In genomic region chr19:36058481-36059179, GRCh38 we compare ENCODE assay signal across 28 cellular contexts. TPM values are rescaled to one million over a fixed set of nuclear protein-coding genes. Genes with fewer than 3 reads are reported as not detected.
DNase-seq lines count a peak whose midpoint lies in the region; ATAC-seq and TF ChIP-seq lines count a peak whose summit lies in the region.
"Had no signal": no experiment of that assay in that cellular context is flagged by ENCODE, and none has a peak within 500 bp of the region (broad histone marks: within the 10 kb centered on the region; RNA-seq: fewer than 3 reads in every experiment).

No MANE protein-coding gene starts in this region.

- no peak overlapping the region for H3K23ac ChIP-seq in trophoblast cell (ENCODE audit: low read length)

- peak overlapping the region; percentile 39 for H3K4me2 ChIP-seq in Loucy (ENCODE audit: low read depth, low read length, poor library complexity, severe bottlenecking)
- H3K4me2 ChIP-seq in trophoblast cell (ENCODE audit: low read length), result no peak overlapping the region
- H3K4me2 ChIP-seq: GM23338 had no signal

- no peaks in the 10 kb centered on the region for H3K9me2 ChIP-seq in Loucy (replicated peaks; ENCODE audit: low read depth, low read length)

- H3K27me3 ChIP-seq in Loucy (ENCODE audit: insufficient read depth, low read length, poor library complexity, severe bottlenecking) (no peaks in the 10 kb centered on the region), trophoblast cell (ENCODE audit: insufficient read depth, low read length) (no peaks in the 10 kb centered on the region)
- H3K27me3 ChIP-seq: neutrophil had no signal

- peaks cover 45% of the 10 kb centered on the region; the same call in 1 of the 2 replicates for H3K36me3 ChIP-seq in Loucy (ENCODE audit: insufficient read depth, low read length)
- peaks cover 20 to 31% of the 10 kb centered on the region in 2 experiments for H3K36me3 ChIP-seq in trophoblast cell (ENCODE audit: control insufficient read depth in 1 of 2, insufficient read depth in 2 of 2, low read length in 2 of 2)

- TF ChIP-seq CTCF in Loucy (conservative IDR thresholded peaks at IDR 0.05; ENCODE audit: low read length) (no peak), glutamatergic neuron (IDR thresholded peaks at IDR 0.05; ENCODE audit: partially characterized antibody, unreplicated experiment) (no peak), GM10266 (IDR thresholded peaks at IDR 0.05; ENCODE audit: control insufficient read depth, insufficient read depth, low read depth, missing control alignments) (no peak)

- H2BK5ac ChIP-seq in trophoblast cell (ENCODE audit: low read depth, low read length, poor library complexity), result no peak overlapping the region

- H4K91ac ChIP-seq in trophoblast cell (ENCODE audit: low read depth, low read length), result no peak overlapping the region

- H3K4me3 ChIP-seq in Loucy (ENCODE audit: low read length, poor library complexity, severe bottlenecking) (peak overlapping the region; percentile 16), trophoblast cell (ENCODE audit: low read depth, low read length) (no peak overlapping the region)
- H3K4me3 ChIP-seq: GM23338, K562, lung, mucosa of descending colon, SK-N-MC had no signal

- peak overlapping the region; percentile 19 for H3K9ac ChIP-seq in Loucy (ENCODE audit: low read depth, low read length, poor library complexity, severe bottlenecking)
- H3K9ac ChIP-seq in trophoblast cell (ENCODE audit: low read length), result no peak overlapping the region

- no peak overlapping the region for H4K12ac ChIP-seq in trophoblast cell (ENCODE audit: low read depth, low read length)

- ATAC-seq in GM19023 (IDR thresholded peaks at IDR 0.05; ENCODE audit: unreplicated experiment), result no peak
- ATAC-seq: GM23338, K562, mucosa of descending colon had no signal

- H3K4ac ChIP-seq in trophoblast cell (ENCODE audit: low read depth, low read length), result no peak overlapping the region

- H3K79me2 ChIP-seq in Loucy (ENCODE audit: insufficient read depth, low read length) (peaks cover 66% of the 10 kb centered on the region), trophoblast cell (ENCODE audit: control insufficient read depth, insufficient read depth, low read length, poor library complexity) (peaks cover 6% of the 10 kb centered on the region)

- no peak overlapping the region for H3K14ac ChIP-seq in trophoblast cell (ENCODE audit: low read length)

- H3F3A ChIP-seq in Loucy (ENCODE audit: low read depth), result no peaks in the 10 kb centered on the region; the same call in 1 of the 2 replicates

- H3K4me1 ChIP-seq in Loucy (ENCODE audit: insufficient read depth, low read length, poor library complexity, severe bottlenecking), result peaks cover 35% of the 10 kb centered on the region
- H3K4me1 ChIP-seq in trophoblast cell (ENCODE audit: control insufficient read depth in 1 of 2, insufficient read depth in 2 of 2, low read length in 2 of 2), result peaks cover 0 to 2% of the 10 kb centered on the region in 2 experiments

- H3K36me3 Mint-ChIP-seq in glutamatergic neuron (ENCODE audit: unreplicated experiment), result no peaks in the 10 kb centered on the region

- no CpG with 5 or more reads among the region's 12 CpGs for WGBS in trophoblast cell (ENCODE audit: extremely low coverage, insufficient coverage, insufficient read length)

- H3K4me1 Mint-ChIP-seq in glutamatergic neuron (ENCODE audit: low read depth, unreplicated experiment), result no peaks in the 10 kb centered on the region

- peak overlapping the region; percentile 7 for H3K27ac Mint-ChIP-seq in glutamatergic neuron (ENCODE audit: unreplicated experiment)
- H3K27ac Mint-ChIP-seq: activated naive CD8-positive, alpha-beta T cell treated with anti-CD3 and anti-CD28 coated beads for 36 hours; GM23338 had no signal

- peaks cover 46% of the 10 kb centered on the region for H4K20me1 ChIP-seq in Loucy (ENCODE audit: insufficient read depth, low read length, poor library complexity, severe bottlenecking)

- DNase-seq in NCI-H2029 (lab: John Stamatoyannopoulos, UW) (peak; percentile 41), NCI-H2029 treated with DMSO at 0.1 percent for 48 hours (lab: John Stamatoyannopoulos, UW) (no peak), glutamatergic neuron (no peak), trophoblast cell (peak; percentile 68 to 80), GM10266 (ENCODE audit: extremely low spot score) (no peak), NCI-H1417 (lab: John Stamatoyannopoulos, UW) (no peak)
- DNase-seq: activated CD4-positive, alpha-beta T cell treated with anti-CD3 and anti-CD28 coated beads, Interleukin-2, amount 50 U/mL, for 1 hour; activated naive CD8-positive, alpha-beta T cell treated with anti-CD3 and anti-CD28 coated beads for 36 hours; CD4-positive, alpha-beta memory T cell; dermis blood vessel endothelial cell; GF-D8; MM.1S; mucosa of descending colon; NCI-H1436; NCI-H748 treated with DMSO at 0.1 percent for 48 hours; stimulated activated CD4-positive, alpha-beta T cell treated with anti-CD3 and anti-CD28 coated beads, Interleukin-2, amount 100 ng/mL, for 48 hours; stimulated activated naive CD4-positive, alpha-beta T cell had no signal

- peaks cover 3% of the 10 kb centered on the region for H3K9me3 Mint-ChIP-seq in glutamatergic neuron (ENCODE audit: unreplicated experiment)
- H3K9me3 Mint-ChIP-seq: activated naive CD8-positive, alpha-beta T cell treated with anti-CD3 and anti-CD28 coated beads for 36 hours; CD4-positive, alpha-beta memory T cell; central memory CD8-positive, alpha-beta T cell; GM23338 had no signal

- H2BK12ac ChIP-seq in trophoblast cell (ENCODE audit: low read length), result no peak overlapping the region

- no peaks in the 10 kb centered on the region for H3K9me3 ChIP-seq in Loucy (ENCODE audit: insufficient read depth, low read depth, low read length)
- peaks cover 3% of the 10 kb centered on the region for H3K9me3 ChIP-seq in trophoblast cell (ENCODE audit: insufficient read depth, low read depth, low read length)
- H3K9me3 ChIP-seq: mucosa of descending colon, neutrophil had no signal

- H3K18ac ChIP-seq in trophoblast cell (ENCODE audit: low read length), result no peak overlapping the region

- no peak overlapping the region for H2BK120ac ChIP-seq in trophoblast cell (ENCODE audit: insufficient read depth, low read length, poor library complexity)

- H2AK5ac ChIP-seq in trophoblast cell (ENCODE audit: low read length), result no peak overlapping the region

- H3K4me3 Mint-ChIP-seq in glutamatergic neuron (ENCODE audit: unreplicated experiment), result no peak overlapping the region
- H3K4me3 Mint-ChIP-seq: activated naive CD8-positive, alpha-beta T cell treated with anti-CD3 and anti-CD28 coated beads for 36 hours; central memory CD8-positive, alpha-beta T cell; GM23338 had no signal

- no peak overlapping the region for H3K27ac ChIP-seq in trophoblast cell (ENCODE audit: low read depth, low read length)
- H3K27ac ChIP-seq: 22Rv1, neutrophil, SK-N-MC, WERI-Rb-1 had no signal

- H2AFZ ChIP-seq in Loucy (ENCODE audit: low read length) (no peak overlapping the region), trophoblast cell (ENCODE audit: insufficient read depth, low read length, poor library complexity) (no peak overlapping the region)
- H2AFZ ChIP-seq: GM23338 had no signal

- peaks cover 14% of the 10 kb centered on the region for H3K79me1 ChIP-seq in trophoblast cell (ENCODE audit: low read length)

- no peak overlapping the region for H4K8ac ChIP-seq in trophoblast cell (ENCODE audit: low read depth, low read length)

- H3K27me3 Mint-ChIP-seq in glutamatergic neuron (ENCODE audit: unreplicated experiment), result peaks cover 6% of the 10 kb centered on the region
- H3K27me3 Mint-ChIP-seq: activated naive CD8-positive, alpha-beta T cell treated with anti-CD3 and anti-CD28 coated beads for 36 hours; CD4-positive, alpha-beta memory T cell; central memory CD8-positive, alpha-beta T cell had no signal

RNA-seq across cellular contexts. Expression of gene WDR62, which starts 3.9 kb away (rescaled TPM):
- total RNA-seq in glutamatergic neuron (ENCODE audit: unreplicated experiment), result 5.5 TPM
- 7.6 and 7.7 TPM in 2 replicates for polyA plus RNA-seq in trophoblast cell (2013)

RNA-seq across cellular contexts. Expression of gene THAP8, which starts 4.5 kb away (rescaled TPM):
- 10.1 TPM for total RNA-seq in glutamatergic neuron (ENCODE audit: unreplicated experiment)
- polyA plus RNA-seq in trophoblast cell (2013), result 4.8 and 5.3 TPM in 2 replicates

RNA-seq across cellular contexts. Expression of gene CLIP3, which starts 26.0 kb away (rescaled TPM):
- total RNA-seq in glutamatergic neuron (ENCODE audit: unreplicated experiment), result 146 TPM
- polyA plus RNA-seq in trophoblast cell (2013), result 16.4 and 17.5 TPM in 2 replicates

RNA-seq across cellular contexts. Expression of gene ALKBH6, which starts 44.6 kb away (rescaled TPM):
- 29.5 TPM for total RNA-seq in glutamatergic neuron (ENCODE audit: unreplicated experiment)
- polyA plus RNA-seq in trophoblast cell (2013), result 30.7 and 31.2 TPM in 2 replicates

RNA-seq across cellular contexts. Expression of gene SYNE4, which starts 50.0 kb away (rescaled TPM):
- total RNA-seq in glutamatergic neuron (ENCODE audit: unreplicated experiment), result 2.0 TPM
- polyA plus RNA-seq in trophoblast cell (2013), result 10.3 and 10.8 TPM in 2 replicates
- total RNA-seq: glomerular endothelial cell had no signal

Comparison
In these comparisons a context has a peak if more than half of its experiments do, and no peak if none do; other contexts are left out.
1. DNase-seq: peak in NCI-H2029 (single experiment) and trophoblast cell (2 of 2); none in NCI-H2029 treated with DMSO at 0.1 percent for 48 hours (single experiment), glutamatergic neuron (single experiment), GM10266 (single experiment) and NCI-H1417 (0 of 3).